10 cellular contexts compared by ENCODE assay signal in genomic region chr13:36131215-36131930, GRCh38. TPM values are rescaled to one million over a fixed set of nuclear protein-coding genes. Genes with fewer than 3 reads are reported as not detected.
DNase-seq lines count a peak whose midpoint lies in the region; ATAC-seq and TF ChIP-seq lines count a peak whose summit lies in the region.
"Had no signal": no experiment of that assay in that cellular context is flagged by ENCODE, and none has a peak within 500 bp of the region (broad histone marks: within the 10 kb centered on the region; RNA-seq: fewer than 3 reads in every experiment).

Gene DCLK1 (minus strand): TSS chr13:36131382.

- no peaks in the 10 kb centered on the region for H3K4me1 Mint-ChIP-seq in stimulated activated memory B cell treated with anti-CD40 and anti-IgM and Interleukin-4, amounts not matched to agents 10 μg/mL and 1 μg/mL and 100 μg/mL, for 72 hours
- H3K4me1 Mint-ChIP-seq: CD4-positive, CD25-positive, alpha-beta regulatory T cell had no signal

- TF ChIP-seq POLR2A in breast epithelium (IDR thresholded peaks at IDR 0.05), result no peak

- H3K27ac ChIP-seq in breast epithelium, result peak within 1 kb of the TSS; percentile 25 to 88

- DNase-seq in NCI-H82 (lab: John Stamatoyannopoulos, UW) (peak; percentile 43), NCI-H82 treated with DMSO at 0.1 percent for 48 hours (lab: John Stamatoyannopoulos, UW; ENCODE audit: unreplicated experiment) (no peak), breast epithelium (ENCODE audit: low spot score in 2 of 2) (no peak), iPS-NIHi11 (ENCODE audit: low spot score) (peak; percentile 64), GDM1 (lab: John Stamatoyannopoulos, UW) (no peak), UCSD-AML1 (lab: John Stamatoyannopoulos, UW; ENCODE audit: unreplicated experiment) (no peak)
- DNase-seq in stimulated activated CD4-positive, alpha-beta T cell treated with anti-CD3 and anti-CD28 coated beads, Interleukin-2, amount 100 ng/mL, for 24 hours, result no peak
- DNase-seq: CD4-positive, CD25-positive, alpha-beta regulatory T cell had no signal

- H3K27me3 Mint-ChIP-seq in stimulated activated memory B cell treated with anti-CD40 and anti-IgM and Interleukin-4, amounts not matched to agents 10 μg/mL and 1 μg/mL and 100 μg/mL, for 72 hours, result peaks cover 11% of the 10 kb centered on the region

- no peaks in the 10 kb centered on the region for H3K36me3 ChIP-seq in breast epithelium

- H3K27me3 ChIP-seq in breast epithelium, result no peaks in the 10 kb centered on the region

- no peaks in the 10 kb centered on the region for H3K9me3 Mint-ChIP-seq in stimulated activated memory B cell treated with anti-CD40 and anti-IgM and Interleukin-4, amounts not matched to agents 10 μg/mL and 1 μg/mL and 100 μg/mL, for 72 hours

- H3K9me3 ChIP-seq in breast epithelium, result no peaks in the 10 kb centered on the region

- intact Hi-C loops in breast epithelium (cut with DNase I; ENCODE audit: low total_unique reads), result no loop called here

- H3K4me3 Mint-ChIP-seq in stimulated activated memory B cell treated with anti-CD40 and anti-IgM and Interleukin-4, amounts not matched to agents 10 μg/mL and 1 μg/mL and 100 μg/mL, for 72 hours, result no peak within 1 kb of the TSS
- H3K4me3 Mint-ChIP-seq: CD4-positive, CD25-positive, alpha-beta regulatory T cell had no signal

- no peaks in the 10 kb centered on the region for H3K36me3 Mint-ChIP-seq in stimulated activated memory B cell treated with anti-CD40 and anti-IgM and Interleukin-4, amounts not matched to agents 10 μg/mL and 1 μg/mL and 100 μg/mL, for 72 hours
- H3K36me3 Mint-ChIP-seq: CD4-positive, CD25-positive, alpha-beta regulatory T cell had no signal

- H3K27ac Mint-ChIP-seq in stimulated activated memory B cell treated with anti-CD40 and anti-IgM and Interleukin-4, amounts not matched to agents 10 μg/mL and 1 μg/mL and 100 μg/mL, for 72 hours, result no peak within 1 kb of the TSS
- H3K27ac Mint-ChIP-seq: CD4-positive, CD25-positive, alpha-beta regulatory T cell had no signal

- TF ChIP-seq CTCF in breast epithelium (IDR thresholded peaks at IDR 0.05), result no peak

- peaks cover 0 to 6% of the 10 kb centered on the region in 2 donors for H3K4me1 ChIP-seq in breast epithelium

- ATAC-seq in stimulated activated memory B cell treated with anti-CD40 and anti-IgM and Interleukin-4, amounts not matched to agents 10 μg/mL and 1 μg/mL and 100 μg/mL, for 72 hours, result peak; percentile 17

- H3K4me3 ChIP-seq in breast epithelium, result peak within 1 kb of the TSS; percentile 59 to 89 (median 61)

RNA-seq across cellular contexts. Expression of gene DCLK1, which starts in this region (rescaled TPM):
- total RNA-seq in breast epithelium, result 100 to 1,000 TPM in 1 of 3 donors, 10 to 100 TPM in 2; 21.2 to 158 (median 28.2) TPM
- total RNA-seq: CD4-positive, CD25-positive, alpha-beta regulatory T cell; T-helper 1 cell treated with Interleukin-12 subunit alpha and Interleukin-12 subunit beta and Interleukin-4 antibody, amounts not matched to agents 30 ng/mL and 1 ng/mL, for 36 hours had no signal

Comparison
In these comparisons a context has a peak if more than half of its experiments do, and no peak if none do; other contexts are left out.
1. DNase-seq: peak in NCI-H82 (single experiment) and iPS-NIHi11 (single experiment); none in NCI-H82 treated with DMSO at 0.1 percent for 48 hours (single experiment), breast epithelium (0 of 2), stimulated activated CD4-positive, alpha-beta T cell treated with anti-CD3 and anti-CD28 coated beads, Interleukin-2, amount 100 ng/mL, for 24 hours (0 of 2), GDM1 (single experiment) and UCSD-AML1 (single experiment).